In the genomic region with DNA sequence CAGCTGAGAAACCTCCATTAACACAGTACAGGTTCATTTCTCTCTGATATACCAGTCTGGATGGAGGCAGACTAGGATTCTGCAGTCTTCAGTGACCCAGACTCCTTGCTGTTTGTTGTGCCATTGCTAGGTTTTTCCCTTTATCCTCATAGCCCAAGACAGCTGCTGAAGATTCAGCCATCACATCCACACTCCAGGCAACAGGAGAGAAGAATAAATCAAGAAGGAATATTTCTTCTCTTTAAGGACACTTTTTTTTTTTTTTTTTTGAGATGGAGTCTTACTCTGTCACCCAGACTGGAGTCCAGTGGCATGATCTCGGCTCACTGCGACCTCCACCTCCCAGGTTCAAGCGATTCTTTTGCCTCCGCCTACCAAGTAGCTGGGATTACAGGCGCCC, we compare ENCODE assay signal across 36 cellular contexts. TPM values are rescaled to one million over a fixed set of nuclear protein-coding genes. Genes with fewer than 3 reads are reported as not detected.
"Had no signal": no experiment of that assay in that cellular context is flagged by ENCODE, and none has a peak within 500 bp of the region (broad histone marks: within the 10 kb centered on the region; RNA-seq: fewer than 3 reads in every experiment).

No MANE protein-coding gene starts in this region.

- H3K9ac ChIP-seq: KMS-11 had no signal

- H3K27ac ChIP-seq: KMS-11 had no signal

- DNase-seq: Karpas-422, Kasumi-1, MG63, MM.1S, MV-4-11, NCI-H1048, NCI-H1092, NCI-H1092 treated with DMSO at 0.1 percent for 48 hours, NCI-H1105, NCI-H1105 treated with DMSO at 0.1 percent for 48 hours, NCI-H1417 treated with DMSO at 0.1 percent for 48 hours, NCI-H1436, NCI-H1436 treated with DMSO at 0.1 percent for 48 hours, NCI-H146, NCI-H1694, NCI-H1694 treated with DMSO at 0.1 percent for 48 hours, NCI-H187, NCI-H187 treated with DMSO at 0.1 percent for 48 hours, NCI-H1930, NCI-H2029, NCI-H2029 treated with DMSO at 0.1 percent for 48 hours, NCI-H2081, NCI-H2081 treated with DMSO at 0.1 percent for 48 hours, NCI-H2107, NCI-H2171, NCI-H2171 treated with DMSO at 0.1 percent for 48 hours, NCI-H226, NCI-H345, NCI-H446, NCI-H446 treated with DMSO at 0.1 percent for 48 hours, NCI-H510A had no signal

- H3K4me2 ChIP-seq: KMS-11 had no signal

- H3K9me3 ChIP-seq: MG63 had no signal

- H3K27me3 ChIP-seq: MG63 had no signal

- H3K4me3 ChIP-seq: MG63 had no signal

RNA-seq across cellular contexts. Expression of a gene that starts 23.6 kb away (rescaled TPM):
- total RNA-seq: LHCN-M2, M059J, MCF 10A, NCI-H460 had no signal

RNA-seq across cellular contexts. Expression of a gene that starts 27.4 kb away (rescaled TPM):
- total RNA-seq: LHCN-M2, M059J, MCF 10A, NCI-H460 had no signal
